Comparison of ENCODE assay signal across 1 cellular context in the genomic region with DNA sequence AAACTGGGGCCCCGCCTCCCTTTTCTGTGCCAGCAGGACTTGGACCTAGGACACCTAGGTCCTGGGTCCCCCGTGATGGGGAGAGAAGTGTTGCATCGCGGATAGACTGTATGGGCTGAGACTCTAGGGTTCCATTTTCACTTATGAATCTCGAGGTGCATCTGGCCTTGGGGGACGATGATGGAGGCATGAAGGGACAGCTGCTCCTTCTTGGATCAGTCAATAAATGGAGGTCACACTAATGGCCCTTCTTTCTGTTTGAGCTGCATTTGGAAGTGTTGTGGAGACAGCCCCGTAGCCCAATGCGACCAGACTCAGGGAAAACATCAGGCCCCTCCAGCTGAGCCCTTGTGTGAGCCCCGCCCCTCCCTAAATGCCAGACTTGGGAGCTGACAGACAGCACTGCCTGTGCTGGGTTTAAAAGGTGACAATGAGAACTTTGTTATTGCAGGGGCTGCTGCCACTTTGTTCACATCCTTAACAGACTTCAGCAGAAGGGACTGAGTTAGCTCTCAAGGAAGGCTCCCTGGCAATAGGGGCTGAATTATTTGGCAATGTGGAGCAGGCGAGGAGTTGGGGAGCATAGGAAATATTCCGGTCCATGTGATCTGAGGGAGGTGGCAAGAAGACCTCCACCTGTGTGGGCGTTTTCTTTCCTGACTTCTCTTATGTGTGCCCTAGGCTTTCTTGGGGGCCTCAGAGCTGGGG.
TF ChIP-seq lines count a peak whose summit lies in the region.

No MANE protein-coding gene starts in this region.

TF ChIP-seq in GM23338, 12 proteins besides CTCF, POLR2A, EP300 and RAD21 (continued from another document):
- no peak for TF ChIP-seq ZNF462 (CRISPR knock-in tag; IDR thresholded peaks at IDR 0.05)
- no peak for TF ChIP-seq POLR2AphosphoS5 (IDR thresholded peaks at IDR 0.05; ENCODE audit: low read depth)
- TF ChIP-seq STAT1 (IDR thresholded peaks at IDR 0.05; ENCODE audit: unreplicated experiment), result no peak
- no peak for TF ChIP-seq ZNF331 (CRISPR knock-in tag; IDR thresholded peaks at IDR 0.05; ENCODE audit: low read depth)
- TF ChIP-seq EZH2 (IDR thresholded peaks at IDR 0.05; ENCODE audit: low read depth, unreplicated experiment), result no peak
- TF ChIP-seq NANOG (IDR thresholded peaks at IDR 0.05; ENCODE audit: borderline replicate concordance), result no peak
- no peak for TF ChIP-seq JUNB (IDR thresholded peaks at IDR 0.05; ENCODE audit: unreplicated experiment)
- no peak for TF ChIP-seq EZH2phosphoT487 (IDR thresholded peaks at IDR 0.05; ENCODE audit: unreplicated experiment)
- no peak for TF ChIP-seq CREB1 (CRISPR knock-in tag; IDR thresholded peaks at IDR 0.05; ENCODE audit: low read depth)
- TF ChIP-seq ETS1 (IDR thresholded peaks at IDR 0.05), result no peak
